ENCODE assay signal across 1 cellular context in the genomic region with DNA sequence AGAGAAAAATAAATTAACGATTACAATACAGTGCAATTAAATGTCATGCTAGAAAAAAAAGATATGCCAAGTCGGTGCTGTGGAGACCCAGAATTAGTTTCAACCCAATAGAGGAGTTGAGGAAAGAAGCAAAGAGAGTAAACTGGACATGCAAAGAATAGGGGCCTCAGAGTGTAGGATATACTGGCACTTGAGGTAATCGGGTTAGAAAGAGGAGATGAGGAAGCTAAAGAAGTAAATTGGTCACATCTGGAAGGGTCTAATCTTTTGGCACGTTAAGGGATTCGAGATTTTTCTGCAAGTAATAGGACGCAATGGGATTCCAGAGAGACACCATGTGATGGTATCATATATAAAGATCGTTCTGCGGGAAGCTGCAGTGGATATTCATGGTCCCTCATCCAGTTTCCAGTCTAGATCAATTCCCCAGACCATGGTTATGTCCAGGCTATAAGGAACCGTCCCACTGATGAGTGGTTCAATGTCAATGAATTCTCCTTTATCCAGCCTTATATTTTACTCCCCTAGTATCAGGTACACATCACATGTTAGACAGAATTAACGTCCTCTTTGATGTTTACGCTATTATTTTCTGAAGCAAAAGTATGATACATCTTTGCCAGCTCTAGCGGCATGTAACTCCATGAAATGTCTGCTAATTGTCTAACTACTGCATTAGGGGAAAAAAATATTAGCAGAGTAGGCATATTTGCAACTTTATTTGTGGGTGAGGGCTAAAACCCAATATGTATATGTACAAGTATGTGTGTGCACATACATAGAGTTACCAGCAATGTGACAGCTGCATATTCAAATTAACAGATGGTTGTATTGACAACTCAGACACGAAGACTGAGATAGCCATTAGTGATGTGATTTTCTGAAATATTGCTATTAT.
TF ChIP-seq lines count a peak whose summit lies in the region.

No MANE protein-coding gene starts in this region.

TF ChIP-seq in GM23338, 12 proteins besides CTCF, POLR2A, EP300 and RAD21 (continued from another document):
- TF ChIP-seq, protein P1, sequence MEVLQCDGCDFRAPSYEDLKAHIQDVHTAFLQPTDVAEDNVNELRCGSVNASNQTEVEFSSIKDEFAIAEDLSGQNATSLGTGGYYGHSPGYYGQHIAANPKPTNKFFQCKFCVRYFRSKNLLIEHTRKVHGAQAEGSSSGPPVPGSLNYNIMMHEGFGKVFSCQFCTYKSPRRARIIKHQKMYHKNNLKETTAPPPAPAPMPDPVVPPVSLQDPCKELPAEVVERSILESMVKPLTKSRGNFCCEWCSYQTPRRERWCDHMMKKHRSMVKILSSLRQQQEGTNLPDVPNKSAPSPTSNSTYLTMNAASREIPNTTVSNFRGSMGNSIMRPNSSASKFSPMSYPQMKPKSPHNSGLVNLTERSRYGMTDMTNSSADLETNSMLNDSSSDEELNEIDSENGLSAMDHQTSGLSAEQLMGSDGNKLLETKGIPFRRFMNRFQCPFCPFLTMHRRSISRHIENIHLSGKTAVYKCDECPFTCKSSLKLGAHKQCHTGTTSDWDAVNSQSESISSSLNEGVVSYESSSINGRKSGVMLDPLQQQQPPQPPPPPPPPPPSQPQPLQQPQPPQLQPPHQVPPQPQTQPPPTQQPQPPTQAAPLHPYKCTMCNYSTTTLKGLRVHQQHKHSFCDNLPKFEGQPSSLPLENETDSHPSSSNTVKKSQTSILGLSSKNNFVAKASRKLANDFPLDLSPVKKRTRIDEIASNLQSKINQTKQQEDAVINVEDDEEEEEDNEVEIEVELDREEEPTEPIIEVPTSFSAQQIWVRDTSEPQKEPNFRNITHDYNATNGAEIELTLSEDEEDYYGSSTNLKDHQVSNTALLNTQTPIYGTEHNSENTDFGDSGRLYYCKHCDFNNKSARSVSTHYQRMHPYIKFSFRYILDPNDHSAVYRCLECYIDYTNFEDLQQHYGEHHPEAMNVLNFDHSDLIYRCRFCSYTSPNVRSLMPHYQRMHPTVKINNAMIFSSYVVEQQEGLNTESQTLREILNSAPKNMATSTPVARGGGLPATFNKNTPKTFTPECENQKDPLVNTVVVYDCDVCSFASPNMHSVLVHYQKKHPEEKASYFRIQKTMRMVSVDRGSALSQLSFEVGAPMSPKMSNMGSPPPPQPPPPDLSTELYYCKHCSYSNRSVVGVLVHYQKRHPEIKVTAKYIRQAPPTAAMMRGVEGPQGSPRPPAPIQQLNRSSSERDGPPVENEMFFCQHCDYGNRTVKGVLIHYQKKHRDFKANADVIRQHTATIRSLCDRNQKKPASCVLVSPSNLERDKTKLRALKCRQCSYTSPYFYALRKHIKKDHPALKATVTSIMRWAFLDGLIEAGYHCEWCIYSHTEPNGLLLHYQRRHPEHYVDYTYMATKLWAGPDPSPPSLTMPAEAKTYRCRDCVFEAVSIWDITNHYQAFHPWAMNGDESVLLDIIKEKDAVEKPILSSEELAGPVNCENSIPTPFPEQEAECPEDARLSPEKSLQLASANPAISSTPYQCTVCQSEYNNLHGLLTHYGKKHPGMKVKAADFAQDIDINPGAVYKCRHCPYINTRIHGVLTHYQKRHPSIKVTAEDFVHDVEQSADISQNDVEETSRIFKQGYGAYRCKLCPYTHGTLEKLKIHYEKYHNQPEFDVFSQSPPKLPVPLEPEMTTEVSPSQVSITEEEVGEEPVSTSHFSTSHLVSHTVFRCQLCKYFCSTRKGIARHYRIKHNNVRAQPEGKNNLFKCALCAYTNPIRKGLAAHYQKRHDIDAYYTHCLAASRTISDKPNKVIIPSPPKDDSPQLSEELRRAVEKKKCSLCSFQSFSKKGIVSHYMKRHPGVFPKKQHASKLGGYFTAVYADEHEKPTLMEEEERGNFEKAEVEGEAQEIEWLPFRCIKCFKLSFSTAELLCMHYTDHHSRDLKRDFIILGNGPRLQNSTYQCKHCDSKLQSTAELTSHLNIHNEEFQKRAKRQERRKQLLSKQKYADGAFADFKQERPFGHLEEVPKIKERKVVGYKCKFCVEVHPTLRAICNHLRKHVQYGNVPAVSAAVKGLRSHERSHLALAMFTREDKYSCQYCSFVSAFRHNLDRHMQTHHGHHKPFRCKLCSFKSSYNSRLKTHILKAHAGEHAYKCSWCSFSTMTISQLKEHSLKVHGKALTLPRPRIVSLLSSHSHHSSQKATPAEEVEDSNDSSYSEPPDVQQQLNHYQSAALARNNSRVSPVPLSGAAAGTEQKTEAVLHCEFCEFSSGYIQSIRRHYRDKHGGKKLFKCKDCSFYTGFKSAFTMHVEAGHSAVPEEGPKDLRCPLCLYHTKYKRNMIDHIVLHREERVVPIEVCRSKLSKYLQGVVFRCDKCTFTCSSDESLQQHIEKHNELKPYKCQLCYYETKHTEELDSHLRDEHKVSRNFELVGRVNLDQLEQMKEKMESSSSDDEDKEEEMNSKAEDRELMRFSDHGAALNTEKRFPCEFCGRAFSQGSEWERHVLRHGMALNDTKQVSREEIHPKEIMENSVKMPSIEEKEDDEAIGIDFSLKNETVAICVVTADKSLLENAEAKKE (CRISPR knock-in tag; IDR thresholded peaks at IDR 0.05): no peak
- TF ChIP-seq EZH2phosphoT487 (IDR thresholded peaks at IDR 0.05; ENCODE audit: unreplicated experiment) (no peak), STAT1 (IDR thresholded peaks at IDR 0.05; ENCODE audit: unreplicated experiment) (no peak), JUNB (IDR thresholded peaks at IDR 0.05; ENCODE audit: unreplicated experiment) (no peak), CREB1 (CRISPR knock-in tag; IDR thresholded peaks at IDR 0.05; ENCODE audit: low read depth) (no peak), EZH2 (IDR thresholded peaks at IDR 0.05; ENCODE audit: low read depth, unreplicated experiment) (no peak), POLR2AphosphoS5 (IDR thresholded peaks at IDR 0.05; ENCODE audit: low read depth) (no peak)
- TF ChIP-seq, protein P2, sequence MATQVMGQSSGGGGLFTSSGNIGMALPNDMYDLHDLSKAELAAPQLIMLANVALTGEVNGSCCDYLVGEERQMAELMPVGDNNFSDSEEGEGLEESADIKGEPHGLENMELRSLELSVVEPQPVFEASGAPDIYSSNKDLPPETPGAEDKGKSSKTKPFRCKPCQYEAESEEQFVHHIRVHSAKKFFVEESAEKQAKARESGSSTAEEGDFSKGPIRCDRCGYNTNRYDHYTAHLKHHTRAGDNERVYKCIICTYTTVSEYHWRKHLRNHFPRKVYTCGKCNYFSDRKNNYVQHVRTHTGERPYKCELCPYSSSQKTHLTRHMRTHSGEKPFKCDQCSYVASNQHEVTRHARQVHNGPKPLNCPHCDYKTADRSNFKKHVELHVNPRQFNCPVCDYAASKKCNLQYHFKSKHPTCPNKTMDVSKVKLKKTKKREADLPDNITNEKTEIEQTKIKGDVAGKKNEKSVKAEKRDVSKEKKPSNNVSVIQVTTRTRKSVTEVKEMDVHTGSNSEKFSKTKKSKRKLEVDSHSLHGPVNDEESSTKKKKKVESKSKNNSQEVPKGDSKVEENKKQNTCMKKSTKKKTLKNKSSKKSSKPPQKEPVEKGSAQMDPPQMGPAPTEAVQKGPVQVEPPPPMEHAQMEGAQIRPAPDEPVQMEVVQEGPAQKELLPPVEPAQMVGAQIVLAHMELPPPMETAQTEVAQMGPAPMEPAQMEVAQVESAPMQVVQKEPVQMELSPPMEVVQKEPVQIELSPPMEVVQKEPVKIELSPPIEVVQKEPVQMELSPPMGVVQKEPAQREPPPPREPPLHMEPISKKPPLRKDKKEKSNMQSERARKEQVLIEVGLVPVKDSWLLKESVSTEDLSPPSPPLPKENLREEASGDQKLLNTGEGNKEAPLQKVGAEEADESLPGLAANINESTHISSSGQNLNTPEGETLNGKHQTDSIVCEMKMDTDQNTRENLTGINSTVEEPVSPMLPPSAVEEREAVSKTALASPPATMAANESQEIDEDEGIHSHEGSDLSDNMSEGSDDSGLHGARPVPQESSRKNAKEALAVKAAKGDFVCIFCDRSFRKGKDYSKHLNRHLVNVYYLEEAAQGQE (IDR thresholded peaks at IDR 0.05; ENCODE audit: unreplicated experiment): no peak
